Comparison of ENCODE assay signal across 1 cellular context in the genomic region with DNA sequence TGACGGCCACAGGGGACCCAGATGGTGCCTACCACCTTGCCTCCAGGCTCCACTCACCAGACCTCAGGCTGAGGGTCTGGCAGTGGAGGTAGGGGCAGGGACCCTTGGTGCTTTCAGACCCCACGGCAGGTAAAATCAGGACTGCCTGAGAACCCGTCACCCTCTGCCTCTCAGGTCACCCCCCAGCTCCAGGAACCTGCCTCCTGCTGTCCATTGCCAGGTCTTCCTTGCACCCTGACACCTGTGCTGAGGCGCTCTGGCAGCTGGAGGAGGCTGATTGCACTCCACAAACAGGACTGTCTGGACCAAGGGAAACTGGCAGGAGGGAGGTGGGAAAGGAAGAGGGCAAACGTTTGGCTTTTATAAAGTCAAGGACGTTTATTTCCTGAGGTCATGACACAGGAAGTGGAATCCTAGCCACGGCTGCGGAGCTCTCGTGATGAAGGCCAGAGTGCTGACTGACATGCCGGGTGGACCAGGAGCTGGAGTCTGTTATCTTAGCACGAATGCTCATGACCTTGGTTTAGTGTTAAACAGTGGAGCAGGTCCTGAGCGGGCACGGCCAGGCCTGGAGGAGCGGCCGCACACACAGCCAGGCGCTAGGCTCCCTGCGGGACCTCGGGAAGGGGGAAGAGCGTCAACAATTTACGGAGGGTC.
TF ChIP-seq lines count a peak whose summit lies in the region.

No MANE protein-coding gene starts in this region.

TF ChIP-seq in GM23338, 12 proteins besides CTCF, POLR2A, EP300 and RAD21:
- TF ChIP-seq, protein P1, sequence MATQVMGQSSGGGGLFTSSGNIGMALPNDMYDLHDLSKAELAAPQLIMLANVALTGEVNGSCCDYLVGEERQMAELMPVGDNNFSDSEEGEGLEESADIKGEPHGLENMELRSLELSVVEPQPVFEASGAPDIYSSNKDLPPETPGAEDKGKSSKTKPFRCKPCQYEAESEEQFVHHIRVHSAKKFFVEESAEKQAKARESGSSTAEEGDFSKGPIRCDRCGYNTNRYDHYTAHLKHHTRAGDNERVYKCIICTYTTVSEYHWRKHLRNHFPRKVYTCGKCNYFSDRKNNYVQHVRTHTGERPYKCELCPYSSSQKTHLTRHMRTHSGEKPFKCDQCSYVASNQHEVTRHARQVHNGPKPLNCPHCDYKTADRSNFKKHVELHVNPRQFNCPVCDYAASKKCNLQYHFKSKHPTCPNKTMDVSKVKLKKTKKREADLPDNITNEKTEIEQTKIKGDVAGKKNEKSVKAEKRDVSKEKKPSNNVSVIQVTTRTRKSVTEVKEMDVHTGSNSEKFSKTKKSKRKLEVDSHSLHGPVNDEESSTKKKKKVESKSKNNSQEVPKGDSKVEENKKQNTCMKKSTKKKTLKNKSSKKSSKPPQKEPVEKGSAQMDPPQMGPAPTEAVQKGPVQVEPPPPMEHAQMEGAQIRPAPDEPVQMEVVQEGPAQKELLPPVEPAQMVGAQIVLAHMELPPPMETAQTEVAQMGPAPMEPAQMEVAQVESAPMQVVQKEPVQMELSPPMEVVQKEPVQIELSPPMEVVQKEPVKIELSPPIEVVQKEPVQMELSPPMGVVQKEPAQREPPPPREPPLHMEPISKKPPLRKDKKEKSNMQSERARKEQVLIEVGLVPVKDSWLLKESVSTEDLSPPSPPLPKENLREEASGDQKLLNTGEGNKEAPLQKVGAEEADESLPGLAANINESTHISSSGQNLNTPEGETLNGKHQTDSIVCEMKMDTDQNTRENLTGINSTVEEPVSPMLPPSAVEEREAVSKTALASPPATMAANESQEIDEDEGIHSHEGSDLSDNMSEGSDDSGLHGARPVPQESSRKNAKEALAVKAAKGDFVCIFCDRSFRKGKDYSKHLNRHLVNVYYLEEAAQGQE (IDR thresholded peaks at IDR 0.05; ENCODE audit: unreplicated experiment), result no peak
- TF ChIP-seq, protein P2, sequence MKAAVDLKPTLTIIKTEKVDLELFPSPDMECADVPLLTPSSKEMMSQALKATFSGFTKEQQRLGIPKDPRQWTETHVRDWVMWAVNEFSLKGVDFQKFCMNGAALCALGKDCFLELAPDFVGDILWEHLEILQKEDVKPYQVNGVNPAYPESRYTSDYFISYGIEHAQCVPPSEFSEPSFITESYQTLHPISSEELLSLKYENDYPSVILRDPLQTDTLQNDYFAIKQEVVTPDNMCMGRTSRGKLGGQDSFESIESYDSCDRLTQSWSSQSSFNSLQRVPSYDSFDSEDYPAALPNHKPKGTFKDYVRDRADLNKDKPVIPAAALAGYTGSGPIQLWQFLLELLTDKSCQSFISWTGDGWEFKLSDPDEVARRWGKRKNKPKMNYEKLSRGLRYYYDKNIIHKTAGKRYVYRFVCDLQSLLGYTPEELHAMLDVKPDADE (IDR thresholded peaks at IDR 0.05), result no peak
- TF ChIP-seq JUNB (IDR thresholded peaks at IDR 0.05; ENCODE audit: unreplicated experiment) (no peak), CREB1 (CRISPR knock-in tag; IDR thresholded peaks at IDR 0.05; ENCODE audit: low read depth) (no peak), NANOG (IDR thresholded peaks at IDR 0.05; ENCODE audit: borderline replicate concordance) (no peak), EZH2phosphoT487 (IDR thresholded peaks at IDR 0.05; ENCODE audit: unreplicated experiment) (no peak), ZNF331 (CRISPR knock-in tag; IDR thresholded peaks at IDR 0.05; ENCODE audit: low read depth) (no peak), STAT1 (IDR thresholded peaks at IDR 0.05; ENCODE audit: unreplicated experiment) (no peak), EZH2 (IDR thresholded peaks at IDR 0.05; ENCODE audit: low read depth, unreplicated experiment) (no peak), ZNF114 (CRISPR knock-in tag; IDR thresholded peaks at IDR 0.05) (no peak)
